In the genomic region with DNA sequence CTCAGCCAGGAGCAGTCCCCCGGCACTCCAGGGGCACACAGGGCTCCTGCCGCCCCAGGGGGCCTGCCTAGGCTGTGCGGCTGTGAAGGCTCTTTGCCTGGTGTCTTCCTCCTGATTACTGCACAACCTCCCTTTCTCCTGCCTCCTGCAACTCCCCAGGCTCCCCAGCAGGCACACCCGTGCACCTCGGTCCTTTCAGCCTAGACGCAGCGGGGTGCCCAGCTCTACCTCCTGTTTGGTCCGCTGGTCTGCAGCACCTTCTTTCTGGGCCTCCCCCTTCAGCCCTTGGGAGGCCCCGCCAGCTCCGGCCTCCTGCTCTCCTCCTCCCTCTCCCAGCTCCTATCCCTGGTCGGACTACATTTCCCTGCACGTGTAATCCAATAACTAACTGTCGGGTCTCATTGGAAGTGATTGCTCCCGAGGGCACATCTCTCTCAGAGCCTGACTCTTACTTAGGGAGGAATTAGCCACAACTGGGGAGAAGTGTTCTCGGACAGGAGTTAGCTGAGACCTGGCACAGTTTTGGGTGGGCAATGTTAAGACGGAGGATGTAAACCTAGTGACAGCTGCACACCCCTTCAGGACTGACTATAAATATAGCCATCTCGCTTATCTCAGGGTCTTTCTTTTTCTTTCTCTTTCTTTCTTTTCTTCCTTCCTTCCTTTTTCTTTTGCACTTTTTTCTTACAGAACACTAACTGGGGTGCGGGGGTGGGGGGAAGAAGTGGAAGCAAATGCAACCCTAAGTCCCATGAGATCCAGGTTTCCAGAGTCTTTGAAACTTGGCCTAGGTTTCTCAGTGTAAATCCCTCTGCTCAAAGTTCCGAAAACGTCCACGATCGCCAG, we compare ENCODE assay signal across 1 cellular context.
TF ChIP-seq lines count a peak whose summit lies in the region.

No MANE protein-coding gene starts in this region.

TF ChIP-seq in HCT116, 20 proteins besides CTCF, POLR2A, EP300 and RAD21 (continued from another document):
- TF ChIP-seq, protein P1, sequence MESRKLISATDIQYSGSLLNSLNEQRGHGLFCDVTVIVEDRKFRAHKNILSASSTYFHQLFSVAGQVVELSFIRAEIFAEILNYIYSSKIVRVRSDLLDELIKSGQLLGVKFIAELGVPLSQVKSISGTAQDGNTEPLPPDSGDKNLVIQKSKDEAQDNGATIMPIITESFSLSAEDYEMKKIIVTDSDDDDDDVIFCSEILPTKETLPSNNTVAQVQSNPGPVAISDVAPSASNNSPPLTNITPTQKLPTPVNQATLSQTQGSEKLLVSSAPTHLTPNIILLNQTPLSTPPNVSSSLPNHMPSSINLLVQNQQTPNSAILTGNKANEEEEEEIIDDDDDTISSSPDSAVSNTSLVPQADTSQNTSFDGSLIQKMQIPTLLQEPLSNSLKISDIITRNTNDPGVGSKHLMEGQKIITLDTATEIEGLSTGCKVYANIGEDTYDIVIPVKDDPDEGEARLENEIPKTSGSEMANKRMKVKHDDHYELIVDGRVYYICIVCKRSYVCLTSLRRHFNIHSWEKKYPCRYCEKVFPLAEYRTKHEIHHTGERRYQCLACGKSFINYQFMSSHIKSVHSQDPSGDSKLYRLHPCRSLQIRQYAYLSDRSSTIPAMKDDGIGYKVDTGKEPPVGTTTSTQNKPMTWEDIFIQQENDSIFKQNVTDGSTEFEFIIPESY (IDR thresholded peaks at IDR 0.05; ENCODE audit: extremely low read depth, insufficient replicate concordance, low read length): no peak
- no peak for TF ChIP-seq TCF7L2 (IDR thresholded peaks at IDR 0.05; ENCODE audit: borderline replicate concordance, extremely low read depth, insufficient read depth, insufficient read length)
- TF ChIP-seq CBX3 (IDR thresholded peaks at IDR 0.05; ENCODE audit: low read depth): no peak
- TF ChIP-seq SRF (IDR thresholded peaks at IDR 0.05; ENCODE audit: low read depth): no peak
- TF ChIP-seq POLR2AphosphoS5 (IDR thresholded peaks at IDR 0.05; ENCODE audit: low read depth, low read length): no peak
- TF ChIP-seq ZNF274 (IDR thresholded peaks at IDR 0.05; ENCODE audit: low read depth, low read length): no peak
- TF ChIP-seq SP1 (IDR thresholded peaks at IDR 0.05; ENCODE audit: low read depth): no peak
- TF ChIP-seq EGR1 (IDR thresholded peaks at IDR 0.05; ENCODE audit: low read depth): no peak
- no peak for TF ChIP-seq ZFX (IDR thresholded peaks at IDR 0.05)
- TF ChIP-seq FOSL1 (IDR thresholded peaks at IDR 0.05; ENCODE audit: low read depth): no peak
- no peak for TF ChIP-seq EZH2 (IDR thresholded peaks at IDR 0.05)
- TF ChIP-seq EZH2phosphoT487 (IDR thresholded peaks at IDR 0.05; ENCODE audit: borderline replicate concordance): no peak
- TF ChIP-seq, protein P2, sequence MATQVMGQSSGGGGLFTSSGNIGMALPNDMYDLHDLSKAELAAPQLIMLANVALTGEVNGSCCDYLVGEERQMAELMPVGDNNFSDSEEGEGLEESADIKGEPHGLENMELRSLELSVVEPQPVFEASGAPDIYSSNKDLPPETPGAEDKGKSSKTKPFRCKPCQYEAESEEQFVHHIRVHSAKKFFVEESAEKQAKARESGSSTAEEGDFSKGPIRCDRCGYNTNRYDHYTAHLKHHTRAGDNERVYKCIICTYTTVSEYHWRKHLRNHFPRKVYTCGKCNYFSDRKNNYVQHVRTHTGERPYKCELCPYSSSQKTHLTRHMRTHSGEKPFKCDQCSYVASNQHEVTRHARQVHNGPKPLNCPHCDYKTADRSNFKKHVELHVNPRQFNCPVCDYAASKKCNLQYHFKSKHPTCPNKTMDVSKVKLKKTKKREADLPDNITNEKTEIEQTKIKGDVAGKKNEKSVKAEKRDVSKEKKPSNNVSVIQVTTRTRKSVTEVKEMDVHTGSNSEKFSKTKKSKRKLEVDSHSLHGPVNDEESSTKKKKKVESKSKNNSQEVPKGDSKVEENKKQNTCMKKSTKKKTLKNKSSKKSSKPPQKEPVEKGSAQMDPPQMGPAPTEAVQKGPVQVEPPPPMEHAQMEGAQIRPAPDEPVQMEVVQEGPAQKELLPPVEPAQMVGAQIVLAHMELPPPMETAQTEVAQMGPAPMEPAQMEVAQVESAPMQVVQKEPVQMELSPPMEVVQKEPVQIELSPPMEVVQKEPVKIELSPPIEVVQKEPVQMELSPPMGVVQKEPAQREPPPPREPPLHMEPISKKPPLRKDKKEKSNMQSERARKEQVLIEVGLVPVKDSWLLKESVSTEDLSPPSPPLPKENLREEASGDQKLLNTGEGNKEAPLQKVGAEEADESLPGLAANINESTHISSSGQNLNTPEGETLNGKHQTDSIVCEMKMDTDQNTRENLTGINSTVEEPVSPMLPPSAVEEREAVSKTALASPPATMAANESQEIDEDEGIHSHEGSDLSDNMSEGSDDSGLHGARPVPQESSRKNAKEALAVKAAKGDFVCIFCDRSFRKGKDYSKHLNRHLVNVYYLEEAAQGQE (IDR thresholded peaks at IDR 0.05; ENCODE audit: low read depth): no peak
